In the genomic region with DNA sequence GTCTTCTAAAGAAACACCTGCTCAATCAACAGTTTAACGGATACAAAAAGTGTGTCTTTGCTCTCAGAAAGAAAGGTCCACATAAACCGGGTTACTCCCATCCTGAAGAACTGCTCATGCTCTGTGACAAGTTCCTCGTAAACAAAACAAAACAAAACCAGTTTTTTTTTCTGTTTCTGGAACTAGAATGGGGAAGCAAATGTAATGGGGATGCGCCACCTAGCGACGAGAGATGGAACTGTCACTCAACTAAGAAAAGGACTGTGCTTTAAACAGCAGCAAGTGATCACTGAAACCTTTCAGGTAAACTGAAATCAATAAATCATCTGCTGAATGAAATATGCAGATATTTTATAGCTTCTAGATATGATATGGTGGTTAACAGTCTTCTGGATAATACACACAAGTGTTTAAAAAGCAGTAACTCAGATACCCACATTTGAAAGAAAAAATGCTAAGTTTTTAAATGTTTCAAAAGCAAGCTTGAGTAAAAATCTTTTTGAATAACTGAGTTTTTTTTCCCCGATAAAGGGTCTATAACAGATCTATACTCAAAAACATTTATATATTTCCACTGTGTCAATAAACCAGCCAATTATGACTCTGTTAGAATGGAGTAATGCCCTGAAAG, we compare ENCODE assay signal across 8 cellular contexts. TPM values are rescaled to one million over a fixed set of nuclear protein-coding genes. Genes with fewer than 3 reads are reported as not detected.
A peak's percentile ranks its signal among the peaks of the same experiment; 100 is the strongest.
DNase-seq lines count a peak whose midpoint lies in the region; ATAC-seq lines count a peak whose summit lies in the region.

No MANE protein-coding gene starts in this region.

- DNase-seq in Daoy (ENCODE audit: low read depth) (peak; percentile 59), H7 (peak; percentile 67), NCI-H187 treated with DMSO at 0.1 percent for 48 hours (lab: John Stamatoyannopoulos, UW) (peak; percentile 18), cerebellum (ENCODE audit: low spot score) (peak; percentile 54)
- DNase-seq in activated CD4-positive, alpha-beta T cell treated with anti-CD3 and anti-CD28 coated beads for 1 hour: peak; percentile 57
- peak; percentile 46 for DNase-seq in stimulated activated CD4-positive, alpha-beta T cell treated with anti-CD3 and anti-CD28 coated beads, Interleukin-2, amount 100 ng/mL, for 4 hours (ENCODE audit: low read depth)

- H3K27me3 ChIP-seq in H7 (ENCODE audit: control insufficient read depth, insufficient read depth, low read length) (no peaks in the 10 kb centered on the region), layer of hippocampus (ENCODE audit: control insufficient read depth, insufficient read depth, low read length) (no peaks in the 10 kb centered on the region)

- H3K4me3 ChIP-seq in H7 (ENCODE audit: insufficient read depth, low read depth, low read length): no peak overlapping the region

- H3K36me3 ChIP-seq in H7 (replicated peaks; ENCODE audit: control insufficient read depth, insufficient read depth, low read length): peaks cover 7% of the 10 kb centered on the region

- peak overlapping the region; percentile 86 for H3K27ac ChIP-seq in layer of hippocampus (ENCODE audit: low read depth, low read length)

- ATAC-seq in HG02588 (IDR thresholded peaks at IDR 0.05; ENCODE audit: unreplicated experiment): no peak

RNA-seq across cellular contexts. Expression of gene TM2D3, which starts 10.9 kb away (rescaled TPM):
- 37.4 and 52.5 TPM in 2 replicates for total RNA-seq in Daoy (2014; rRNA removed; shearing (Covaris generic))
- 27.4 and 41.6 TPM in 2 replicates for total RNA-seq in H7 (2014; rRNA removed; shearing (Covaris generic))
- 78.8 TPM for total RNA-seq in cerebellum
